ENCODE assay signal across 19 cellular contexts in the genomic region with DNA sequence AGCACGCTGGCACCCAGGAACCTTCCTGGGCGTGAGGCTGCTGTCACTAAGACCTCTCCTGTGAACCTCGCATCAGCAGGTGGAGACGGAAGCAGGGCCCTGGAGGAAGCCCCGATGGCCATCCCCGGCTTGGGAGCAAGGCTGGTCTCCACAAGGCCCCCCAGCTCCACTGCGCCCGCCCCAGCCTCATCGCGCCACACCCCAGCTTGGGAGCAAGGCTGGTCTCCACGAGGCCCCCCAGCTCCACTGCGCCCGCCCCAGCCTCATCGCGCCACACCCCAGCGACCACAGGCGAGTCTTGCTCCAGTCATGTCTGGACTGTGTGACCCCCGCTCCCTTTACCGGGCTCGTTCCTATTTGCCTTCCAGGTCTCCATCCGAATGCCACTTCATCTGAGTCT. TPM values are rescaled to one million over a fixed set of nuclear protein-coding genes. Genes with fewer than 3 reads are reported as not detected.
"Had no signal": no experiment of that assay in that cellular context is flagged by ENCODE, and none has a peak within 500 bp of the region (broad histone marks: within the 10 kb centered on the region; RNA-seq: fewer than 3 reads in every experiment).

No MANE protein-coding gene starts in this region.

- H3K27me3 ChIP-seq: body of pancreas, heart left ventricle, left lung, thyroid gland had no signal

- H3K27ac Mint-ChIP-seq: activated CD8-positive, alpha-beta memory T cell treated with anti-CD3 and anti-CD28 coated beads, Interleukin-2, amount 10 ng/mL, durations not matched to agents 7 days and 5 days; activated naive CD4-positive, alpha-beta T cell treated with anti-CD3 and anti-CD28 coated beads for 36 hours; activated T-cell treated with anti-CD3 and anti-CD28 coated beads, Interleukin-2, amount 50 U/mL, for 72 hours; nephron had no signal

- DNase-seq: activated CD4-positive, alpha-beta T cell treated with anti-CD3 and anti-CD28 coated beads for 4 hours; activated CD8-positive, alpha-beta memory T cell treated with anti-CD3 and anti-CD28 coated beads, Interleukin-2, amount 10 ng/mL, durations not matched to agents 7 days and 5 days; activated naive CD4-positive, alpha-beta T cell treated with anti-CD3 and anti-CD28 coated beads for 36 hours; activated T-cell treated with anti-CD3 and anti-CD28 coated beads, Interleukin-2, amount 50 U/mL, for 72 hours; amniotic stem cell; body of pancreas; central memory CD4-positive, alpha-beta T cell; effector CD4-positive, alpha-beta T cell; heart left ventricle; stimulated activated CD4-positive, alpha-beta T cell treated with anti-CD3 and anti-CD28 coated beads, Interleukin-2, amount 100 ng/mL, for 48 hours; T-helper 9 cell; thyroid gland had no signal

- H3K9me3 Mint-ChIP-seq: activated naive CD4-positive, alpha-beta T cell treated with anti-CD3 and anti-CD28 coated beads for 36 hours; activated T-cell treated with anti-CD3 and anti-CD28 coated beads, Interleukin-2, amount 50 U/mL, for 72 hours; nephron had no signal

- H3K27ac ChIP-seq: body of pancreas, coronary artery, heart left ventricle, left lung, thyroid gland had no signal

- H3K9me3 ChIP-seq: body of pancreas, heart left ventricle, left lung, thyroid gland had no signal

- H3K36me3 ChIP-seq: thyroid gland had no signal

- H3K4me3 ChIP-seq: body of pancreas, coronary artery, heart left ventricle, left lung, thyroid gland had no signal

- H3K4me3 Mint-ChIP-seq: activated CD8-positive, alpha-beta memory T cell treated with anti-CD3 and anti-CD28 coated beads, Interleukin-2, amount 10 ng/mL, durations not matched to agents 7 days and 5 days; activated naive CD4-positive, alpha-beta T cell treated with anti-CD3 and anti-CD28 coated beads for 36 hours; nephron had no signal

- H3K27me3 Mint-ChIP-seq: activated CD8-positive, alpha-beta memory T cell treated with anti-CD3 and anti-CD28 coated beads, Interleukin-2, amount 10 ng/mL, durations not matched to agents 7 days and 5 days had no signal

RNA-seq across cellular contexts. Expression of a gene that starts 29.7 kb away (rescaled TPM):
- total RNA-seq: activated CD8-positive, alpha-beta memory T cell treated with anti-CD3 and anti-CD28 coated beads, Interleukin-2, amount 10 ng/mL, durations not matched to agents 7 days and 5 days; activated naive CD4-positive, alpha-beta T cell treated with anti-CD3 and anti-CD28 coated beads for 36 hours; body of pancreas; frontal cortex; heart left ventricle; left lung; osteoblast; pulmonary artery endothelial cell; thyroid gland had no signal
- polyA plus RNA-seq: heart left ventricle, keratinocyte had no signal
